ENCODE assay signal across 1 cellular context in genomic region chr6:35737413-35738211, GRCh38.
TF ChIP-seq lines count a peak whose summit lies in the region.

No MANE protein-coding gene starts in this region.

TF ChIP-seq in HepG2, 621 proteins besides CTCF, POLR2A, EP300 and RAD21 (continued from another document and continues in another):
- no peak for TF ChIP-seq ZNF281 (CRISPR knock-in tag; IDR thresholded peaks at IDR 0.05; ENCODE audit: borderline replicate concordance)
- TF ChIP-seq ZNF138 (CRISPR knock-in tag; IDR thresholded peaks at IDR 0.05; ENCODE audit: low read depth): no peak
- no peak for TF ChIP-seq ZNF562 (CRISPR knock-in tag; IDR thresholded peaks at IDR 0.05; ENCODE audit: borderline replicate concordance)
- TF ChIP-seq FOXP1 (IDR thresholded peaks at IDR 0.05): no peak
- no peak for TF ChIP-seq FOXP1 (CRISPR knock-in tag; IDR thresholded peaks at IDR 0.05)
- no peak for TF ChIP-seq GLMP (CRISPR knock-in tag; IDR thresholded peaks at IDR 0.05; ENCODE audit: borderline replicate concordance)
- no peak for TF ChIP-seq CBX1 (IDR thresholded peaks at IDR 0.05; ENCODE audit: low read depth)
- 0 out of 2 replicates have a peak, but pooled peaks have one; percentile 16 for TF ChIP-seq ZNF350 (CRISPR knock-in tag; IDR thresholded peaks at IDR 0.05; ENCODE audit: borderline replicate concordance, low read depth)
- no peak for TF ChIP-seq ZZZ3 (CRISPR knock-in tag; IDR thresholded peaks at IDR 0.05; ENCODE audit: borderline replicate concordance)
- TF ChIP-seq ZBTB2 (CRISPR knock-in tag; IDR thresholded peaks at IDR 0.05; ENCODE audit: low read depth): no peak
- no peak for TF ChIP-seq ZNF230 (CRISPR knock-in tag; IDR thresholded peaks at IDR 0.05)
- TF ChIP-seq SMAD3 (CRISPR knock-in tag; IDR thresholded peaks at IDR 0.05): 0 out of 2 replicates have a peak, but pooled peaks have one; percentile 48
- no peak for TF ChIP-seq FOXK1 (CRISPR knock-in tag; IDR thresholded peaks at IDR 0.05; ENCODE audit: borderline replicate concordance, low read depth)
- TF ChIP-seq TARDBP (CRISPR knock-in tag; IDR thresholded peaks at IDR 0.05): no peak
- TF ChIP-seq AGO1 (IDR thresholded peaks at IDR 0.05; ENCODE audit: low read depth, low read length, poor library complexity, severe bottlenecking): no peak
- TF ChIP-seq PAF1 (CRISPR knock-in tag; IDR thresholded peaks at IDR 0.05): no peak
- no peak for TF ChIP-seq RERE (CRISPR knock-in tag; IDR thresholded peaks at IDR 0.05; ENCODE audit: low read depth)
- no peak for TF ChIP-seq NR0B2 (CRISPR knock-in tag; IDR thresholded peaks at IDR 0.05)
- TF ChIP-seq PRDM15 (CRISPR knock-in tag; IDR thresholded peaks at IDR 0.05): no peak
- no peak for TF ChIP-seq KMT2A (CRISPR knock-in tag; IDR thresholded peaks at IDR 0.05)
- no peak for TF ChIP-seq MXD3 (CRISPR knock-in tag; IDR thresholded peaks at IDR 0.05)
- TF ChIP-seq IKZF4 (CRISPR knock-in tag; IDR thresholded peaks at IDR 0.05; ENCODE audit: borderline replicate concordance, low read depth, not compliant biosample characterization): no peak
- TF ChIP-seq ZNF570 (CRISPR knock-in tag; IDR thresholded peaks at IDR 0.05; ENCODE audit: borderline replicate concordance): no peak
- TF ChIP-seq ZBTB7A (CRISPR knock-in tag; IDR thresholded peaks at IDR 0.05): no peak
- TF ChIP-seq ZNF329 (CRISPR knock-in tag; IDR thresholded peaks at IDR 0.05; ENCODE audit: low read depth): no peak
- no peak for TF ChIP-seq ZNF430 (CRISPR knock-in tag; IDR thresholded peaks at IDR 0.05)
- no peak for TF ChIP-seq ZNF839 (CRISPR knock-in tag; IDR thresholded peaks at IDR 0.05; ENCODE audit: borderline replicate concordance)
- 0 out of 2 replicates have a peak, but pooled peaks have one; percentile 40 for TF ChIP-seq ZFP91 (CRISPR knock-in tag; IDR thresholded peaks at IDR 0.05; ENCODE audit: borderline replicate concordance)
- TF ChIP-seq SSRP1 (CRISPR knock-in tag; IDR thresholded peaks at IDR 0.05): no peak
- TF ChIP-seq ZNF333 (CRISPR knock-in tag; IDR thresholded peaks at IDR 0.05; ENCODE audit: borderline replicate concordance): no peak
- no peak for TF ChIP-seq ZFP36L2 (CRISPR knock-in tag; IDR thresholded peaks at IDR 0.05)
- TF ChIP-seq ZBTB37 (CRISPR knock-in tag; IDR thresholded peaks at IDR 0.05): no peak
- TF ChIP-seq ZBTB8A (CRISPR knock-in tag; IDR thresholded peaks at IDR 0.05; ENCODE audit: borderline replicate concordance, low read depth): no peak
- TF ChIP-seq MTF2 (CRISPR knock-in tag; IDR thresholded peaks at IDR 0.05; ENCODE audit: borderline replicate concordance): no peak
- TF ChIP-seq LCORL (IDR thresholded peaks at IDR 0.05): no peak
- no peak for TF ChIP-seq LCORL (CRISPR knock-in tag; IDR thresholded peaks at IDR 0.05)
- no peak for TF ChIP-seq MZF1 (CRISPR knock-in tag; IDR thresholded peaks at IDR 0.05; ENCODE audit: borderline replicate concordance)
- peak; percentile 46; the same call in 1 of the 2 replicates for TF ChIP-seq THRA (CRISPR knock-in tag; IDR thresholded peaks at IDR 0.05; ENCODE audit: borderline replicate concordance)
- TF ChIP-seq ZNF589 (CRISPR knock-in tag; conservative IDR thresholded peaks at IDR 0.05): no peak
- TF ChIP-seq MEF2D (CRISPR knock-in tag; IDR thresholded peaks at IDR 0.05): 0 out of 2 replicates have a peak, but pooled peaks have one; percentile 12
- peak; percentile 33; the same call in 1 of the 2 replicates for TF ChIP-seq TBX2 (CRISPR knock-in tag; IDR thresholded peaks at IDR 0.05; ENCODE audit: borderline replicate concordance)
- TF ChIP-seq CCDC6 (CRISPR knock-in tag; IDR thresholded peaks at IDR 0.05): 0 out of 2 replicates have a peak, but pooled peaks have one; percentile 62
- 0 out of 2 replicates have a peak, but pooled peaks have one; percentile 58 for TF ChIP-seq KMT2B (CRISPR knock-in tag; IDR thresholded peaks at IDR 0.05)
